Comparison of ENCODE assay signal across 8 cellular contexts in genomic region chr6:44078795-44079671, GRCh38. TPM values are rescaled to one million over a fixed set of nuclear protein-coding genes. Genes with fewer than 3 reads are reported as not detected.
DNase-seq lines count a peak whose midpoint lies in the region; ATAC-seq and TF ChIP-seq lines count a peak whose summit lies in the region.

No MANE protein-coding gene starts in this region.

- no peaks in the 10 kb centered on the region for H3K79me2 ChIP-seq in OCI-LY7 (ENCODE audit: insufficient read depth, low read depth, low read length)

- H3K9me2 ChIP-seq in OCI-LY7 (ENCODE audit: insufficient read depth, low read length), result no peaks in the 10 kb centered on the region

- no peaks in the 10 kb centered on the region for H3K9me3 ChIP-seq in OCI-LY7 (ENCODE audit: low read length)
- no peaks in the 10 kb centered on the region for H3K9me3 ChIP-seq in heart right ventricle
- H3K9me3 ChIP-seq in spleen, result no peaks in the 10 kb centered on the region

- peak overlapping the region; percentile 3; the same call in 1 of the 2 replicates for H3K4me2 ChIP-seq in OCI-LY7 (ENCODE audit: low read length)

- peak in 7 of 8 donors; percentile 21 to 60 (median 32) for ATAC-seq in heart right ventricle
- no peak for ATAC-seq in GM21360 (IDR thresholded peaks at IDR 0.05; ENCODE audit: unreplicated experiment)

- H3K36me3 ChIP-seq in OCI-LY7 (ENCODE audit: insufficient read depth, low read length), result no peaks in the 10 kb centered on the region
- H3K36me3 ChIP-seq in heart right ventricle, result no peaks in the 10 kb centered on the region
- H3K36me3 ChIP-seq in spleen, result no peaks in the 10 kb centered on the region

- peaks cover 0 to 20% (median 0%) of the 10 kb centered on the region in 7 donors for H3K27me3 ChIP-seq in heart right ventricle
- H3K27me3 ChIP-seq in spleen (replicated peaks in 1 of 7), result peaks cover 0 to 54% (median 21%) of the 10 kb centered on the region in 7 donors

- H3K4me3 ChIP-seq in OCI-LY7 (ENCODE audit: low read depth, low read length, poor library complexity, severe bottlenecking) (no peak overlapping the region), heart right ventricle (no peak overlapping the region), spleen (no peak overlapping the region)

- H3K4me1 ChIP-seq in OCI-LY7 (ENCODE audit: insufficient read depth, low read length, poor library complexity, severe bottlenecking) (peaks cover 43% of the 10 kb centered on the region), heart right ventricle (peaks cover 27 to 54% (median 40%) of the 10 kb centered on the region in 9 donors), spleen (peaks cover 7 to 32% (median 17%) of the 10 kb centered on the region in 6 donors)

- DNase-seq in ELR (ENCODE audit: low read depth) (peak; percentile 80), OCI-LY7 (ENCODE audit: low spot score) (peak; percentile 80), heart right ventricle (peak; percentile 42 to 73), spleen (peak; percentile 79), NCI-H82 (lab: John Stamatoyannopoulos, UW) (no peak), NOMO-1 (lab: John Stamatoyannopoulos, UW; ENCODE audit: unreplicated experiment in 2 of 2) (no peak)
- peak; percentile 85 for DNase-seq in activated effector memory CD4-positive, alpha-beta T cell treated with anti-CD3 and anti-CD28 coated beads, Interleukin-2, amount 50 U/mL, for 16 hours

- TF ChIP-seq CTCF in OCI-LY7 (conservative IDR thresholded peaks at IDR 0.05; ENCODE audit: low read length), result peak; percentile 82
- TF ChIP-seq CTCF in heart right ventricle (IDR thresholded peaks at IDR 0.05), result peak; percentile 87 to 93 (median 90)
- peak; percentile 77 to 97 (median 91) for TF ChIP-seq CTCF in spleen (IDR thresholded peaks at IDR 0.05 in 8 of 11, conservative IDR thresholded peaks at IDR 0.05 in 3 of 11)

- POLR2A ChIA-PET in OCI-LY7 (lab: Charles Lee), result interaction anchor here (0.5 to 0.6 kb wide), 3 partner anchors 291 to 921 kb away, joined by 3 read pairs; no protein-coding TSS in a partner anchor

- no peak overlapping the region for H3K27ac ChIP-seq in OCI-LY7 (ENCODE audit: low read depth, low read length, poor library complexity, severe bottlenecking)
- no peak overlapping the region for H3K27ac ChIP-seq in heart right ventricle
- no peak overlapping the region for H3K27ac ChIP-seq in spleen

- WGBS in heart right ventricle, 2 donors, result 21 to 23% methylated on average over 8 of the region's 8 CpGs
- WGBS in spleen, 5 donors, result 18 to 28% (median 28%) methylated on average over 8 of the region's 8 CpGs

- no peaks in the 10 kb centered on the region for H4K20me1 ChIP-seq in OCI-LY7 (ENCODE audit: insufficient read depth, low read length)

- no TSS peak for BruUV-seq in OCI-LY7 (replicated peaks; lab: Mats Ljungman, UMichigan)

- no peak for TF ChIP-seq POLR2A in spleen (IDR thresholded peaks at IDR 0.05)

- intact Hi-C loops in OCI-LY7 (cut with micrococcal nuclease; ENCODE audit: unreplicated experiment) (loop anchor here (1.0 to 10.0 kb wide), 5 partner anchors 310 to 564 kb away; partner anchors contain the start of genes LRRC73, MAD2L1BP, POLR1C and YIPF3), heart right ventricle (cut with DNase I) (loop anchor here (1.0 to 10.0 kb wide), 21 partner anchors 64 to 474 kb away; no protein-coding TSS in a partner anchor), spleen (cut with DNase I; ENCODE audit: low total_unique reads) (loop anchor here (2.0 to 5.0 kb wide), 4 partner anchors 310 to 472 kb away; no protein-coding TSS in a partner anchor)

- no peak overlapping the region for H2AFZ ChIP-seq in OCI-LY7 (ENCODE audit: low read length)

- CTCF ChIA-PET in OCI-LY7 (lab: Charles Lee; ENCODE audit: unreplicated experiment), result interaction anchor here (0.6 to 1.4 kb wide), 5 partner anchors 13 to 413 kb away, joined by 3 to 4 read pairs (median 3); no protein-coding TSS in a partner anchor

RNA-seq across cellular contexts. Expression of gene MRPL14, which starts 48.2 kb away (rescaled TPM):
- 87.2 and 97.8 TPM in 2 replicates for total RNA-seq in OCI-LY7 (2014; rRNA removed; shearing (Covaris generic))
- total RNA-seq in OCI-LY7 (2022), result 42.8 and 51.3 TPM in 2 replicates
- total RNA-seq in heart right ventricle, result 10 to 100 TPM; 35.1 to 51.5 (median 41.4) TPM
- 10 to 100 TPM; 29.9 to 89.7 TPM for polyA plus RNA-seq in heart right ventricle
- 10 to 100 TPM; 20.2 to 31.7 (median 23.8) TPM for total RNA-seq in spleen
- polyA plus RNA-seq in spleen, result 10 to 100 TPM; 34.8 to 55.3 (median 41.4) TPM

RNA-seq across cellular contexts. Expression of gene TMEM63B, which starts 48.3 kb away (rescaled TPM):
- 3.7 and 5.4 TPM in 2 replicates for total RNA-seq in OCI-LY7 (2014; rRNA removed; shearing (Covaris generic))
- total RNA-seq in OCI-LY7 (2022) (10.0 and 10.2 TPM in 2 replicates), heart right ventricle (10 to 100 TPM; 32.2 to 67.1 (median 37.6) TPM), spleen (10 to 100 TPM; 12.3 to 24.8 (median 19.4) TPM)
- polyA plus RNA-seq in heart right ventricle (10 to 100 TPM; 20.3 to 37.4 TPM), spleen (1 to 10 TPM; 2.8 to 8.5 (median 3.5) TPM)

Comparison
In these comparisons a context has a peak if more than half of its experiments do, and no peak if none do; other contexts are left out.
1. DNase-seq: peak in ELR (single experiment), OCI-LY7 (single experiment), activated effector memory CD4-positive, alpha-beta T cell treated with anti-CD3 and anti-CD28 coated beads, Interleukin-2, amount 50 U/mL, for 16 hours (single experiment), heart right ventricle (2 of 2) and spleen (single experiment); none in NCI-H82 (single experiment) and NOMO-1 (0 of 2).
2. Peak in every context shown above with its lines, with median percentiles within 50 percentile points of each other: CTCF ChIP-seq.